In the genomic region with DNA sequence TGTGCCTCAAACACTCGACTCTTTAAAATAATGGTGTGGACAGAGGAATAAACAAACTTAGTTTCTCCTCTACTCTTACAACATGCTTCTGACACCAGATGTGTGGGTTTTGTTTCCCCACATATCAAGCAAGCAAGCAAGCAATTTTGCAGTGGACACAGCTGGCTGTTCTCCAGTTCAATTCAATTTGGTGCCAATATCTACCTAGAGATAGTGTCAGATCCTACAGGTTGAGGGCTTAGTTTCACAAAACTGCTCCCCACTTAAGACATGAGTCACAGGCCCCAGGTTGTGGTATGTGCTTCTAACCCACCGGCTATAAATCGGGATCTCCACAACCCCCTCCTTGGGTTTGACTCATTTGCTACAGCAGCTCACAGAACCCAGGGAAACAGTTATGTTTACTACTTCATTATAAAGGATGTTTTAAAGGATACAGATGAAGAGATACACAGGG, we compare ENCODE assay signal across 12 cellular contexts.
A peak's percentile ranks its signal among the peaks of the same experiment; 100 is the strongest.
DNase-seq lines count a peak whose midpoint lies in the region; ATAC-seq and TF ChIP-seq lines count a peak whose summit lies in the region.
"Had no signal": no experiment of that assay in that cellular context is flagged by ENCODE, and none has a peak within 500 bp of the region (broad histone marks: within the 10 kb centered on the region; RNA-seq: fewer than 3 reads in every experiment).

No MANE protein-coding gene starts in this region.

- no peak overlapping the region for H3K27ac ChIP-seq in SK-N-SH (ENCODE audit: low read depth in 2 of 2, low read length in 1 of 2)
- H3K27ac ChIP-seq: thyroid gland had no signal

- peaks cover 0 to 4% of the 10 kb centered on the region in 2 experiments for H3K36me3 ChIP-seq in SK-N-SH (replicated peaks in 1 of 2; ENCODE audit: control insufficient read depth in 1 of 2, insufficient read depth in 2 of 2, low read length in 1 of 2)
- H3K36me3 ChIP-seq: thyroid gland had no signal

- peaks cover 5 to 34% of the 10 kb centered on the region in 2 experiments; a peak in 2 of 4 replicates for H3K4me1 ChIP-seq in SK-N-SH (ENCODE audit: control insufficient read depth in 1 of 2, insufficient read depth in 2 of 2, low read depth in 1 of 2, low read length in 1 of 2)

- no peak overlapping the region for H3K4me3 ChIP-seq in SK-N-SH (ENCODE audit: low read depth in 2 of 2, low read length in 1 of 2)
- H3K4me3 ChIP-seq: thyroid gland had no signal

- no peak overlapping the region for H2AFZ ChIP-seq in SK-N-SH (ENCODE audit: low read depth)

- H3K9me2 ChIP-seq in SK-N-SH: no peaks in the 10 kb centered on the region

- no peaks in the 10 kb centered on the region for H3F3A ChIP-seq in SK-N-SH (replicated peaks; ENCODE audit: insufficient read depth)

- TF ChIP-seq RAD21 in SK-N-SH (IDR thresholded peaks at IDR 0.05; ENCODE audit: low read length): no peak

- no peak for DNase-seq in SK-N-SH
- peak; percentile 56 for DNase-seq in activated CD4-positive, alpha-beta T cell treated with anti-CD3 and anti-CD28 coated beads for 48 hours
- DNase-seq in endothelial cell (ENCODE audit: low spot score): no peak
- DNase-seq in stimulated activated CD4-positive, alpha-beta T cell treated with anti-CD3 and anti-CD28 coated beads, Interleukin-4, amount 100 ng/mL, for 1 hour: peak; percentile 16
- DNase-seq in KBM-7: no peak
- DNase-seq in NCI-H187 (lab: John Stamatoyannopoulos, UW): no peak
- DNase-seq: left colon, NCI-H187 treated with DMSO at 0.1 percent for 48 hours, thyroid gland had no signal

- H4K20me1 ChIP-seq in SK-N-SH (ENCODE audit: insufficient read depth): no peaks in the 10 kb centered on the region

- TF ChIP-seq CTCF in SK-N-SH (IDR thresholded peaks at IDR 0.05) (no peak), endothelial cell (IDR thresholded peaks at IDR 0.05; ENCODE audit: unreplicated experiment) (no peak)

- WGBS in SK-N-SH (ENCODE audit: low lambda C conversion rate): 65% methylated on average over 3 of the region's 3 CpGs

- no peak for TF ChIP-seq EP300 in SK-N-SH (IDR thresholded peaks at IDR 0.05; ENCODE audit: borderline replicate concordance in 1 of 2, low read depth in 1 of 2, low read length in 1 of 2)

- H3K4me2 ChIP-seq in SK-N-SH: 0 out of 2 replicates have a peak overlapping the region, but pooled peaks have one; percentile 1

- no peaks in the 10 kb centered on the region for H3K79me2 ChIP-seq in SK-N-SH (ENCODE audit: insufficient read depth)

- H3K4me3 Mint-ChIP-seq in endothelial cell (ENCODE audit: unreplicated experiment): no peak overlapping the region

- no peak overlapping the region for H3K9ac ChIP-seq in SK-N-SH

- no peaks in the 10 kb centered on the region for H3K9me3 ChIP-seq in SK-N-SH
- H3K9me3 ChIP-seq: thyroid gland had no signal

- peak overlapping the region; percentile 62 for H3K27ac Mint-ChIP-seq in endothelial cell (ENCODE audit: unreplicated experiment)

- in situ Hi-C loops in KBM-7 (cut with MboI; ENCODE audit: low pct_unique_long_range_greater_than_20kb, low sequenced_read_pairs): no loop called here

- H3K27me3 Mint-ChIP-seq in endothelial cell (ENCODE audit: unreplicated experiment): peaks cover 14% of the 10 kb centered on the region

- H3K36me3 Mint-ChIP-seq in endothelial cell (ENCODE audit: low read depth, unreplicated experiment): peaks cover 52% of the 10 kb centered on the region

- H3K9me3 Mint-ChIP-seq in endothelial cell (ENCODE audit: unreplicated experiment): no peaks in the 10 kb centered on the region

- CTCF ChIA-PET in SK-N-SH (lab: Yijun Ruan, JAX): interaction anchor here (0.8 to 1.7 kb wide), 6 partner anchors 11 to 261 kb away, joined by 3 to 4 read pairs (median 4); no protein-coding TSS in a partner anchor

- peaks cover 39% of the 10 kb centered on the region for H3K4me1 Mint-ChIP-seq in endothelial cell (ENCODE audit: unreplicated experiment)

- no peaks in the 10 kb centered on the region for H3K27me3 ChIP-seq in SK-N-SH (ENCODE audit: insufficient read depth)
- H3K27me3 ChIP-seq: thyroid gland had no signal

- ATAC-seq in SK-N-SH treated with all-trans-retinoic acid at 6 μM for 48 hours (no peak; the same call in 2 of the 3 replicates), GM21447 (IDR thresholded peaks at IDR 0.05; ENCODE audit: unreplicated experiment) (no peak)
- ATAC-seq: left colon, sciatic nerve had no signal

- POLR2A ChIA-PET in SK-N-SH (lab: Yijun Ruan, JAX): no interaction called here

TF ChIP-seq in SK-N-SH, 30 proteins besides CTCF, POLR2A, EP300 and RAD21:
- TF ChIP-seq GABPA (IDR thresholded peaks at IDR 0.05; ENCODE audit: low read depth) (no peak), NRF1 (IDR thresholded peaks at IDR 0.05; ENCODE audit: low read depth, low read length) (no peak), TCF12 (IDR thresholded peaks at IDR 0.05) (no peak), SIN3A (IDR thresholded peaks at IDR 0.05; ENCODE audit: borderline replicate concordance, low read depth, low read length) (no peak), RCOR1 (IDR thresholded peaks at IDR 0.05; ENCODE audit: low read length) (no peak), FOSL2 (IDR thresholded peaks at IDR 0.05; ENCODE audit: borderline replicate concordance, low read depth) (0 out of 2 replicates have a peak, but pooled peaks have one; percentile 13), FOXM1 (IDR thresholded peaks at IDR 0.05; ENCODE audit: low read depth) (no peak), SMC3 (IDR thresholded peaks at IDR 0.05; ENCODE audit: low read depth, low read length) (no peak), JUND (IDR thresholded peaks at IDR 0.05) (no peak)

TF ChIP-seq in SK-N-SH treated with all-trans-retinoic acid at 6 μM for 48 hours, 23 proteins besides CTCF, POLR2A, EP300 and RAD21 (continues in another document):
- no peak for TF ChIP-seq TCF4 (CRISPR knock-in tag; IDR thresholded peaks at IDR 0.05; ENCODE audit: borderline replicate concordance)
- TF ChIP-seq, protein P1, sequence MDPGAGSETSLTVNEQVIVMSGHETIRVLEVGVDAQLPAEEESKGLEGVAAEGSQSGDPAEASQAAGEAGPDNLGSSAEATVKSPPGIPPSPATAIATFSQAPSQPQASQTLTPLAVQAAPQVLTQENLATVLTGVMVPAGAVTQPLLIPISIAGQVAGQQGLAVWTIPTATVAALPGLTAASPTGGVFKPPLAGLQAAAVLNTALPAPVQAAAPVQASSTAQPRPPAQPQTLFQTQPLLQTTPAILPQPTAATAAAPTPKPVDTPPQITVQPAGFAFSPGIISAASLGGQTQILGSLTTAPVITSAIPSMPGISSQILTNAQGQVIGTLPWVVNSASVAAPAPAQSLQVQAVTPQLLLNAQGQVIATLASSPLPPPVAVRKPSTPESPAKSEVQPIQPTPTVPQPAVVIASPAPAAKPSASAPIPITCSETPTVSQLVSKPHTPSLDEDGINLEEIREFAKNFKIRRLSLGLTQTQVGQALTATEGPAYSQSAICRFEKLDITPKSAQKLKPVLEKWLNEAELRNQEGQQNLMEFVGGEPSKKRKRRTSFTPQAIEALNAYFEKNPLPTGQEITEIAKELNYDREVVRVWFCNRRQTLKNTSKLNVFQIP (CRISPR knock-in tag; IDR thresholded peaks at IDR 0.05; ENCODE audit: borderline replicate concordance, low read depth): no peak
- no peak for TF ChIP-seq SNAI2 (CRISPR knock-in tag; IDR thresholded peaks at IDR 0.05)
- no peak for TF ChIP-seq GLIS3 (CRISPR knock-in tag; IDR thresholded peaks at IDR 0.05)
- TF ChIP-seq, protein P2, sequence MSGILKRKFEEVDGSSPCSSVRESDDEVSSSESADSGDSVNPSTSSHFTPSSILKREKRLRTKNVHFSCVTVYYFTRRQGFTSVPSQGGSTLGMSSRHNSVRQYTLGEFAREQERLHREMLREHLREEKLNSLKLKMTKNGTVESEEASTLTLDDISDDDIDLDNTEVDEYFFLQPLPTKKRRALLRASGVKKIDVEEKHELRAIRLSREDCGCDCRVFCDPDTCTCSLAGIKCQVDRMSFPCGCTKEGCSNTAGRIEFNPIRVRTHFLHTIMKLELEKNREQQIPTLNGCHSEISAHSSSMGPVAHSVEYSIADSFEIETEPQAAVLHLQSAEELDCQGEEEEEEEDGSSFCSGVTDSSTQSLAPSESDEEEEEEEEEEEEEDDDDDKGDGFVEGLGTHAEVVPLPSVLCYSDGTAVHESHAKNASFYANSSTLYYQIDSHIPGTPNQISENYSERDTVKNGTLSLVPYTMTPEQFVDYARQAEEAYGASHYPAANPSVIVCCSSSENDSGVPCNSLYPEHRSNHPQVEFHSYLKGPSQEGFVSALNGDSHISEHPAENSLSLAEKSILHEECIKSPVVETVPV (CRISPR knock-in tag; IDR thresholded peaks at IDR 0.05): no peak
- TF ChIP-seq ZFP30 (CRISPR knock-in tag; IDR thresholded peaks at IDR 0.05): no peak
- no peak for TF ChIP-seq ZC3H10 (CRISPR knock-in tag; IDR thresholded peaks at IDR 0.05)
- TF ChIP-seq, protein P3, sequence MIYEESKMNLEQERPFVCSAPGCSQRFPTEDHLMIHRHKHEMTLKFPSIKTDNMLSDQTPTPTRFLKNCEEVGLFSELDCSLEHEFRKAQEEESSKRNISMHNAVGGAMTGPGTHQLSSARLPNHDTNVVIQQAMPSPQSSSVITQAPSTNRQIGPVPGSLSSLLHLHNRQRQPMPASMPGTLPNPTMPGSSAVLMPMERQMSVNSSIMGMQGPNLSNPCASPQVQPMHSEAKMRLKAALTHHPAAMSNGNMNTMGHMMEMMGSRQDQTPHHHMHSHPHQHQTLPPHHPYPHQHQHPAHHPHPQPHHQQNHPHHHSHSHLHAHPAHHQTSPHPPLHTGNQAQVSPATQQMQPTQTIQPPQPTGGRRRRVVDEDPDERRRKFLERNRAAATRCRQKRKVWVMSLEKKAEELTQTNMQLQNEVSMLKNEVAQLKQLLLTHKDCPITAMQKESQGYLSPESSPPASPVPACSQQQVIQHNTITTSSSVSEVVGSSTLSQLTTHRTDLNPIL (CRISPR knock-in tag; IDR thresholded peaks at IDR 0.05; ENCODE audit: low read depth): no peak
- no peak for TF ChIP-seq ESRRG (CRISPR knock-in tag; IDR thresholded peaks at IDR 0.05)

Comparison
In these comparisons a context has a peak if more than half of its experiments do, and no peak if none do; other contexts are left out.
1. DNase-seq: peak in activated CD4-positive, alpha-beta T cell treated with anti-CD3 and anti-CD28 coated beads for 48 hours (single experiment) and stimulated activated CD4-positive, alpha-beta T cell treated with anti-CD3 and anti-CD28 coated beads, Interleukin-4, amount 100 ng/mL, for 1 hour (single experiment); none in SK-N-SH (single experiment), endothelial cell (single experiment), KBM-7 (single experiment) and NCI-H187 (0 of 2).